22 cellular contexts compared by ENCODE assay signal in the genomic region with DNA sequence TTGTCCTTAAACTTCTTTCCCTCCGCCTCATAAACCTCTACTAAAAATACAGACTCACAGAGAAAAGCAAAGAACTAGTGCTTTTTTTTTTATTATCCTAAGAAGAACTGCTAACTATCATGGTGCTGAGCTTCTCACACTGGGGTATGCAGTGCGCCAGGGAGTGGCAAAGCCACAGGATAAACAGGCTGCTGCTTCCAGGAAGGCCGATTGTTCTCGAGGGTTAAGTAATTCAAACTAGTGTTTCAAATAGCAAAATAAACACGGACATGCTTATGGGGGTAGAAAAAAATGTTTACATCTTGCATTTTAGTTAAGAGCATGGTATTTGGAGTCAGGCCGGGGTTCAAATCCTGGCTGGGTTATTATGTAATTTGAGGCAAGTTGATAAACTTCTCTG.
DNase-seq lines count a peak whose midpoint lies in the region; ATAC-seq, FAIRE-seq and TF ChIP-seq lines count a peak whose summit lies in the region.
"Had no signal": no experiment of that assay in that cellular context is flagged by ENCODE, and none has a peak within 500 bp of the region (broad histone marks: within the 10 kb centered on the region; RNA-seq: fewer than 3 reads in every experiment).

No MANE protein-coding gene starts in this region.

- 20% methylated on average over 6 of the region's 6 CpGs for WGBS in HepG2 (ENCODE audit: low lambda C conversion rate)
- WGBS in thyroid gland, 2 donors = 50 to 56% methylated on average over 6 of the region's 6 CpGs

- intact Hi-C loops in HepG2 (cut with micrococcal nuclease; ENCODE audit: unreplicated experiment) = no loop called here
- intact Hi-C loops in thyroid gland (cut with DNase I) = no loop called here

- no peak for FAIRE-seq in bronchial epithelial cell (lab: Jason Lieb, UNC)
- FAIRE-seq in HepG2 (lab: Jason Lieb, UNC) = no peak
- FAIRE-seq: frontal cortex, GM18507 had no signal

- no peaks in the 10 kb centered on the region for H3K9me2 ChIP-seq in Loucy (replicated peaks; ENCODE audit: low read depth, low read length)

- H3K4me3 ChIP-seq in Loucy (ENCODE audit: low read length, poor library complexity, severe bottlenecking) (no peak overlapping the region), bronchial epithelial cell (ENCODE audit: low read depth, low read length) (no peak overlapping the region), HepG2 (replicated peaks in 1 of 3; ENCODE audit: insufficient read depth in 1 of 3, low read depth in 2 of 3, low read length in 3 of 3) (no peak overlapping the region), thyroid gland (replicated peaks in 1 of 3) (no peak overlapping the region)
- H3K4me3 ChIP-seq: adrenal gland; BLaER1 treated with 17β-estradiol and CSF1 and Interleukin-3, amounts not matched to agents 10 nM and 100 nM; smooth muscle cell had no signal

- TF ChIP-seq RAD21 in HepG2 (CRISPR knock-in tag; IDR thresholded peaks at IDR 0.05) = no peak

- H4K20me1 ChIP-seq in Loucy (ENCODE audit: insufficient read depth, low read length, poor library complexity, severe bottlenecking) = no peaks in the 10 kb centered on the region
- H4K20me1 ChIP-seq in HepG2 (ENCODE audit: insufficient read depth, low read length) = no peaks in the 10 kb centered on the region

- H3K36me3 ChIP-seq in Loucy (ENCODE audit: insufficient read depth, low read length) (no peaks in the 10 kb centered on the region), bronchial epithelial cell (ENCODE audit: control insufficient read depth, insufficient read depth, low read length) (no peaks in the 10 kb centered on the region), HepG2 (replicated peaks in 1 of 2; ENCODE audit: control insufficient read depth in 1 of 2, insufficient read depth in 2 of 2, low read length in 2 of 2) (no peaks in the 10 kb centered on the region), thyroid gland (no peaks in the 10 kb centered on the region)
- H3K36me3 ChIP-seq: adrenal gland had no signal

- ATAC-seq in HepG2 = no peak
- ATAC-seq: activated CD8-positive, alpha-beta memory T cell treated with anti-CD3 and anti-CD28 coated beads, Interleukin-2, amount 10 ng/mL, durations not matched to agents 7 days and 5 days had no signal

- POLR2A ChIA-PET in HepG2 (lab: Yijun Ruan, JAX) = no interaction called here

- H3K79me2 ChIP-seq in Loucy (ENCODE audit: insufficient read depth, low read length) (peaks cover 4% of the 10 kb centered on the region; the same call in 1 of the 2 replicates), HepG2 (ENCODE audit: insufficient read depth, low read length) (no peaks in the 10 kb centered on the region)

- TF ChIP-seq POLR2A in HepG2 (IDR thresholded peaks at IDR 0.05; ENCODE audit: insufficient read depth in 1 of 2, low read depth in 2 of 2, low read length in 2 of 2) = no peak
- no peak for TF ChIP-seq POLR2A in thyroid gland (IDR thresholded peaks at IDR 0.05)

- H2AFZ ChIP-seq in Loucy (ENCODE audit: low read length) = no peak overlapping the region
- no peak overlapping the region for H2AFZ ChIP-seq in HepG2 (ENCODE audit: low read length)

- H3K27ac ChIP-seq in HepG2 (ENCODE audit: extremely low read length, insufficient read depth, low read length) = no peak overlapping the region
- H3K27ac ChIP-seq in thyroid gland = peak overlapping the region in 2 of 3 donors; percentile 17
- H3K27ac ChIP-seq: adrenal gland; BLaER1 treated with 17β-estradiol and CSF1 and Interleukin-3, amounts not matched to agents 10 nM and 100 nM had no signal

- DNase-seq in bronchial epithelial cell (ENCODE audit: low read depth) (peak; percentile 36), HepG2 (ENCODE audit: low spot score) (no peak), thyroid gland (peak; percentile 23 to 33), HT-29 (ENCODE audit: low spot score) (no peak), SK-N-DZ (ENCODE audit: low spot score) (no peak), NCI-H2227 treated with DMSO at 0.1 percent for 48 hours (lab: John Stamatoyannopoulos, UW) (no peak)
- DNase-seq: activated CD4-positive, CD25-positive, alpha-beta regulatory T cell treated with anti-CD3 and anti-CD28 coated beads, Interleukin-2, amount 50 U/mL, for 72 hours; activated CD8-positive, alpha-beta memory T cell treated with anti-CD3 and anti-CD28 coated beads, Interleukin-2, amount 10 ng/mL, durations not matched to agents 7 days and 5 days; DMS79; HFFc6; NCI-H1048; NCI-H2171 treated with DMSO at 0.1 percent for 48 hours; NK-92 treated with Interleukin-12 subunit alpha and Interleukin-12 subunit beta, amount 100 ng/mL, for 24 hours; occipital lobe; Right ventricle myocardium superior; T-helper 2 cell had no signal

- TF ChIP-seq CTCF in Loucy (conservative IDR thresholded peaks at IDR 0.05; ENCODE audit: low read length) (no peak), bronchial epithelial cell (IDR thresholded peaks at IDR 0.05; ENCODE audit: insufficient read depth, low read length, severe bottlenecking) (no peak), HepG2 (CRISPR knock-in tag; IDR thresholded peaks at IDR 0.05) (no peak), thyroid gland (IDR thresholded peaks at IDR 0.05) (no peak)

- H3K4me1 ChIP-seq in Loucy (ENCODE audit: insufficient read depth, low read length, poor library complexity, severe bottlenecking) (peaks cover 58% of the 10 kb centered on the region), HepG2 (ENCODE audit: insufficient read depth, low read length) (peaks cover 13% of the 10 kb centered on the region), thyroid gland (peaks cover 10 to 18% of the 10 kb centered on the region in 2 donors)

- in situ Hi-C loops in HepG2 (cut with HindIII; ENCODE audit: extremely low pct_ligation_motif_present, low pct_unique_long_range_greater_than_20kb) = no loop called here

- CTCF ChIA-PET in HepG2 (lab: Yijun Ruan, JAX; ENCODE audit: low intra/inter-chr PET ratio, low total read pairs) = no interaction called here

- H3K9me3 ChIP-seq in Loucy (ENCODE audit: insufficient read depth, low read depth, low read length) (no peaks in the 10 kb centered on the region), HepG2 (ENCODE audit: low read length) (no peaks in the 10 kb centered on the region), thyroid gland (no peaks in the 10 kb centered on the region)
- H3K9me3 ChIP-seq: adrenal gland; BLaER1 treated with 17β-estradiol and CSF1 and Interleukin-3, amounts not matched to agents 10 nM and 100 nM had no signal

- TF ChIP-seq EP300 in HepG2 (IDR thresholded peaks at IDR 0.05; ENCODE audit: low read depth in 2 of 2, low read length in 2 of 2) (no peak), HepG2 (CRISPR knock-in tag; IDR thresholded peaks at IDR 0.05; ENCODE audit: borderline replicate concordance) (no peak)

- no peaks in the 10 kb centered on the region for H3K27me3 ChIP-seq in Loucy (ENCODE audit: insufficient read depth, low read length, poor library complexity, severe bottlenecking)
- H3K27me3 ChIP-seq in bronchial epithelial cell (ENCODE audit: control insufficient read depth, insufficient read depth, low read length) = no peaks in the 10 kb centered on the region
- H3K27me3 ChIP-seq in HepG2 (ENCODE audit: control insufficient read depth in 1 of 2, insufficient read depth in 2 of 2, low read length in 2 of 2) = 0 out of 5 replicates have a peak, but pooled peaks cover 2 to 4% of the 10 kb centered on the region in 2 experiments
- H3K27me3 ChIP-seq in thyroid gland = no peaks in the 10 kb centered on the region
- H3K27me3 ChIP-seq: adrenal gland; BLaER1 treated with 17β-estradiol and CSF1 and Interleukin-3, amounts not matched to agents 10 nM and 100 nM had no signal

- H3K4me2 ChIP-seq in Loucy (ENCODE audit: low read depth, low read length, poor library complexity, severe bottlenecking) (no peak overlapping the region), HepG2 (ENCODE audit: low read depth, low read length) (peak overlapping the region; percentile 47)
- H3K4me2 ChIP-seq: smooth muscle cell had no signal

- 0 out of 2 replicates have a peak, but pooled peaks cover 3% of the 10 kb centered on the region for H3F3A ChIP-seq in Loucy (ENCODE audit: low read depth)

- peak overlapping the region; percentile 66 for H3K9ac ChIP-seq in Loucy (ENCODE audit: low read depth, low read length, poor library complexity, severe bottlenecking)
- no peak overlapping the region for H3K9ac ChIP-seq in HepG2 (ENCODE audit: insufficient read depth, low read depth, low read length)
- H3K9ac ChIP-seq: BLaER1 treated with 17β-estradiol and CSF1 and Interleukin-3, amounts not matched to agents 10 nM and 100 nM had no signal

- no TSS peak for BruUV-seq in HepG2 (replicated peaks; lab: Mats Ljungman, UMichigan)

TF ChIP-seq in HepG2, 621 proteins besides CTCF, POLR2A, EP300 and RAD21:
- TF ChIP-seq SOX6 (IDR thresholded peaks at IDR 0.05) = no peak
- 0 out of 2 replicates have a peak, but pooled peaks have one; percentile 17 for TF ChIP-seq SOX6 (CRISPR knock-in tag; IDR thresholded peaks at IDR 0.05)
- TF ChIP-seq ZNF10 (CRISPR knock-in tag; IDR thresholded peaks at IDR 0.05; ENCODE audit: borderline replicate concordance, low read depth) = no peak

Comparison
In these comparisons a context has a peak if more than half of its experiments do, and no peak if none do; other contexts are left out.
1. DNase-seq: peak in bronchial epithelial cell (single experiment) and thyroid gland (2 of 2); none in HepG2 (single experiment), HT-29 (single experiment), SK-N-DZ (single experiment) and NCI-H2227 treated with DMSO at 0.1 percent for 48 hours (single experiment).